Comparison of ENCODE assay signal across 8 cellular contexts in the genomic region with DNA sequence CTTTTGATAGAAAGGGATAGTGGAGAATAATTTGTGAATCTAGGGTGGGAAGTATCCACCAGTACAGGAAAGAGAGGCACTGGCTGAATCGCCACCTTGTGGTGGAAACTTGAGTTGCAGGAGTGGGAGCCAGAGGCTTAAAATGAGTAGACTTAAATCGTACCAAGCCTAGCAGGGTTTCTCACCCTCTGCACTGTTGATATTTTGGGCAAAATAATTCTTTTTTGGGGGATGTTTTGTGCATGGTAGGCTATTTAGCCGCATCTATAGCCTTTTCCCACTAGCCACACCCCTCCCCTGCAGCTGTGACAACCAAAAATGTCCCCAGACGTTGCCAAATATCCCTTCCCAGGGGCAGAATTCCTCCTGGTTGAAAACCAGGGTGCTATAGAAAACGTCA.
DNase-seq lines count a peak whose midpoint lies in the region; ATAC-seq, FAIRE-seq and TF ChIP-seq lines count a peak whose summit lies in the region.

No MANE protein-coding gene starts in this region.

- H3K27me3 ChIP-seq in adipocyte (replicated peaks; ENCODE audit: control insufficient read depth, insufficient read depth, low read length), result peaks cover 59% of the 10 kb centered on the region
- peaks cover 0 to 26% (median 20%) of the 10 kb centered on the region in 7 donors for H3K27me3 ChIP-seq in heart right ventricle

- WGBS in heart right ventricle, 2 donors, result 10 to 11% methylated on average over 5 of the region's 5 CpGs

- H3K4me1 ChIP-seq in adipocyte (ENCODE audit: control insufficient read depth, insufficient read depth, low read length) (no peaks in the 10 kb centered on the region), heart right ventricle (no peaks in the 10 kb centered on the region)

- peak; percentile 82 to 96 (median 92) for TF ChIP-seq CTCF in heart right ventricle (IDR thresholded peaks at IDR 0.05)

- H3K9me3 ChIP-seq in adipocyte (ENCODE audit: control insufficient read depth, low read length) (peaks cover 11% of the 10 kb centered on the region), heart right ventricle (peaks cover 0 to 9% (median 0%) of the 10 kb centered on the region in 11 donors)

- H3K36me3 ChIP-seq in adipocyte (ENCODE audit: control insufficient read depth, insufficient read depth, low read length, severe bottlenecking), result no peaks in the 10 kb centered on the region
- H3K36me3 ChIP-seq in heart right ventricle, result no peaks in the 10 kb centered on the region

- H3K4me3 ChIP-seq in adipocyte (ENCODE audit: low read length) (no peak overlapping the region), heart right ventricle (no peak overlapping the region)

- H3K9ac ChIP-seq in adipocyte (ENCODE audit: low read length), result no peak overlapping the region

- H3K27ac ChIP-seq in heart right ventricle, result no peak overlapping the region

- ATAC-seq in GM18498 (IDR thresholded peaks at IDR 0.05; ENCODE audit: unreplicated experiment) (peak; percentile 68), heart right ventricle (peak in 7 of 8 donors; percentile 52 to 80 (median 75)), HG03039 (IDR thresholded peaks at IDR 0.05; ENCODE audit: unreplicated experiment) (no peak)

- intact Hi-C loops in heart right ventricle (cut with DNase I), result loop anchor here in 6 of 10 donors (1.0 to 2.0 kb wide), 3 partner anchors 26 to 31 kb away; no protein-coding TSS in a partner anchor

- peak; percentile 83 for FAIRE-seq in A204.1 (lab: Jason Lieb, UNC)

- peak; percentile 86 for DNase-seq in NAMALWA (ENCODE audit: low spot score)
- DNase-seq in T follicular helper cell (ENCODE audit: low read depth), result peak; percentile 74
- DNase-seq in adipocyte (ENCODE audit: low read depth), result peak; percentile 90
- DNase-seq in heart right ventricle, result peak; percentile 59 to 76
- DNase-seq in putamen (ENCODE audit: low spot score), result peak; percentile 67
